Comparison of ENCODE assay signal across 16 cellular contexts in genomic region chr11:75103380-75104026, GRCh38. TPM values are rescaled to one million over a fixed set of nuclear protein-coding genes. Genes with fewer than 3 reads are reported as not detected.
A peak's percentile ranks its signal among the peaks of the same experiment; 100 is the strongest.
DNase-seq lines count a peak whose midpoint lies in the region; ATAC-seq, FAIRE-seq and TF ChIP-seq lines count a peak whose summit lies in the region.
"Had no signal": no experiment of that assay in that cellular context is flagged by ENCODE, and none has a peak within 500 bp of the region (broad histone marks: within the 10 kb centered on the region; RNA-seq: fewer than 3 reads in every experiment).

No MANE protein-coding gene starts in this region.

- no peak for TF ChIP-seq CTCF in heart left ventricle (IDR thresholded peaks at IDR 0.05)
- no peak for TF ChIP-seq CTCF in Panc1 (IDR thresholded peaks at IDR 0.05)
- TF ChIP-seq CTCF in endothelial cell of umbilical vein (IDR thresholded peaks at IDR 0.05; ENCODE audit: extremely low read depth in 1 of 2, insufficient read depth in 1 of 2, low read depth in 1 of 2, low read length in 2 of 2), result no peak
- TF ChIP-seq CTCF in type B pancreatic cell (conservative IDR thresholded peaks at IDR 0.05), result no peak

- no peaks in the 10 kb centered on the region for H3K9me3 Mint-ChIP-seq in type B pancreatic cell

- H3K36me3 Mint-ChIP-seq in type B pancreatic cell, result no peaks in the 10 kb centered on the region
- H3K36me3 Mint-ChIP-seq: CD4-positive, CD25-positive, alpha-beta regulatory T cell had no signal

- no peak overlapping the region for H3K4me2 ChIP-seq in endothelial cell of umbilical vein (ENCODE audit: insufficient read depth, low read length)

- dilution Hi-C loops in endothelial cell of umbilical vein (cut with MboI; ENCODE audit: extremely low pct_ligation_motif_present, low sequenced_read_pairs), result no loop called here

- no peaks in the 10 kb centered on the region for H3K9me1 ChIP-seq in endothelial cell of umbilical vein (replicated peaks; ENCODE audit: control insufficient read depth, extremely low read depth, insufficient read depth, low read length)

- peak; percentile 18 for FAIRE-seq in endothelial cell of umbilical vein (lab: Jason Lieb, UNC)

- intact Hi-C loops in right cardiac atrium (cut with DNase I), result no loop called here
- intact Hi-C loops in heart left ventricle (cut with DNase I), result no loop called here
- intact Hi-C loops in Panc1 (cut with micrococcal nuclease; ENCODE audit: unreplicated experiment), result no loop called here
- intact Hi-C loops in endothelial cell of umbilical vein (cut with micrococcal nuclease), result no loop called here

- CTCF ChIA-PET in Panc1 (lab: Charles Lee), result interaction anchor here (0.7 kb wide), 1 partner anchor 99 kb away, joined by 3 read pairs; no protein-coding TSS in a partner anchor
- CTCF ChIA-PET in endothelial cell of umbilical vein (lab: Charles Lee), result interaction anchor here (0.8 to 1.7 kb wide), 6 partner anchors 9 to 127 kb away, joined by 3 to 5 read pairs (median 4); no protein-coding TSS in a partner anchor

- H3K4me1 ChIP-seq in right cardiac atrium (ENCODE audit: control insufficient read depth, insufficient read depth, low read length), result no peaks in the 10 kb centered on the region
- no peaks in the 10 kb centered on the region for H3K4me1 ChIP-seq in heart left ventricle
- H3K4me1 ChIP-seq in Panc1 (ENCODE audit: control insufficient read depth, insufficient read depth, low read length), result no peaks in the 10 kb centered on the region
- H3K4me1 ChIP-seq in endothelial cell of umbilical vein (ENCODE audit: control insufficient read depth, extremely low read depth, insufficient read depth, low read length), result peaks cover 2% of the 10 kb centered on the region
- H3K4me1 ChIP-seq: parathyroid adenoma had no signal

- H3K4me1 Mint-ChIP-seq in type B pancreatic cell (ENCODE audit: unreplicated experiment), result no peaks in the 10 kb centered on the region

- ATAC-seq in right cardiac atrium, result no peak
- no peak for ATAC-seq in heart left ventricle
- ATAC-seq in Panc1, result peak; percentile 49; the same call in 1 of the 2 replicates
- no peak for ATAC-seq in HG02763 (IDR thresholded peaks at IDR 0.05; ENCODE audit: unreplicated experiment)
- ATAC-seq: left colon had no signal

- no peaks in the 10 kb centered on the region for H3K79me2 ChIP-seq in endothelial cell of umbilical vein (ENCODE audit: control insufficient read depth, insufficient read depth, low read length)
- H3K79me2 ChIP-seq: parathyroid adenoma had no signal

- DNase-seq in right cardiac atrium (no peak), heart left ventricle (no peak), Panc1 (ENCODE audit: low read depth, low spot score) (no peak), endothelial cell of umbilical vein (ENCODE audit: low read depth, low spot score) (no peak), superior temporal gyrus (ENCODE audit: extremely low spot score) (peak; percentile 17), type B pancreatic cell (ENCODE audit: extremely low spot score, unreplicated experiment) (no peak), NCI-H2227 treated with DMSO at 0.1 percent for 48 hours (lab: John Stamatoyannopoulos, UW) (no peak)
- DNase-seq: GOT3, left colon, NCI-H1417 had no signal

- POLR2A ChIA-PET in Panc1 (lab: Charles Lee), result interaction anchor here (0.6 kb wide), 1 partner anchor 1935 kb away, joined by 3 read pairs; no protein-coding TSS in a partner anchor
- POLR2A ChIA-PET in endothelial cell of umbilical vein (lab: Charles Lee), result no interaction called here

- TF ChIP-seq POLR2A in heart left ventricle (IDR thresholded peaks at IDR 0.05) (no peak), endothelial cell of umbilical vein (IDR thresholded peaks at IDR 0.05; ENCODE audit: low read depth, low read length) (no peak)

- H3K27ac ChIP-seq in right cardiac atrium (ENCODE audit: low read length), result peak overlapping the region; percentile 37
- H3K27ac ChIP-seq in heart left ventricle, result no peak overlapping the region
- no peak overlapping the region for H3K27ac ChIP-seq in Panc1 (ENCODE audit: low read length)
- H3K27ac ChIP-seq in endothelial cell of umbilical vein (ENCODE audit: insufficient read depth, low read depth, low read length), result no peak overlapping the region
- H3K27ac ChIP-seq: epithelial cell of prostate, parathyroid adenoma, VCaP had no signal

- H3K9me3 ChIP-seq in right cardiac atrium (ENCODE audit: control insufficient read depth, low read length) (no peaks in the 10 kb centered on the region), heart left ventricle (peaks cover 0 to 4% (median 0%) of the 10 kb centered on the region in 12 donors), Panc1 (ENCODE audit: control insufficient read depth, insufficient read depth, low read depth, low read length) (no peaks in the 10 kb centered on the region), endothelial cell of umbilical vein (replicated peaks; ENCODE audit: control insufficient read depth, insufficient read depth, low read length) (no peaks in the 10 kb centered on the region)

- in situ Hi-C loops in Panc1 (cut with HindIII; ENCODE audit: low pct_unique_long_range_greater_than_20kb, low sequenced_read_pairs), result loop anchor here (25.0 kb wide), 2 partner anchors 91 to 109 kb away; no protein-coding TSS in a partner anchor

- H3K27me3 ChIP-seq in right cardiac atrium (ENCODE audit: control insufficient read depth, insufficient read depth) (no peaks in the 10 kb centered on the region), heart left ventricle (peaks cover 0 to 11% (median 0%) of the 10 kb centered on the region in 9 donors), Panc1 (ENCODE audit: control insufficient read depth, insufficient read depth, low read length) (peaks cover 2% of the 10 kb centered on the region), endothelial cell of umbilical vein (ENCODE audit: control insufficient read depth in 2 of 2, insufficient read depth in 2 of 2, low read length in 2 of 2) (peaks cover 0 to 2% of the 10 kb centered on the region in 2 experiments)

- H3K27me3 Mint-ChIP-seq in type B pancreatic cell, result peaks cover 11% of the 10 kb centered on the region

- H4K20me1 ChIP-seq in endothelial cell of umbilical vein (replicated peaks; ENCODE audit: control insufficient read depth, extremely low read depth, insufficient read depth, low read length), result no peaks in the 10 kb centered on the region

- WGBS in right cardiac atrium, result 68% methylated on average over 5 of the region's 5 CpGs
- WGBS in heart left ventricle, 4 donors, result 65 to 72% (median 71%) methylated on average over 5 of the region's 5 CpGs

- H3K27ac Mint-ChIP-seq in type B pancreatic cell, result no peak overlapping the region
- H3K27ac Mint-ChIP-seq: CD4-positive, CD25-positive, alpha-beta regulatory T cell had no signal

- H2AFZ ChIP-seq in endothelial cell of umbilical vein (ENCODE audit: low read depth, low read length), result no peak overlapping the region
- H2AFZ ChIP-seq: parathyroid adenoma had no signal

- no TSS peak for BruUV-seq in Panc1 (replicated peaks; lab: Mats Ljungman, UMichigan)
- no TSS peak for BruUV-seq in endothelial cell of umbilical vein (replicated peaks; lab: Mats Ljungman, UMichigan)

- no peak overlapping the region for H3K4me3 Mint-ChIP-seq in type B pancreatic cell
- H3K4me3 Mint-ChIP-seq: CD4-positive, CD25-positive, alpha-beta regulatory T cell had no signal

- H3K36me3 ChIP-seq in heart left ventricle, result no peaks in the 10 kb centered on the region
- no peaks in the 10 kb centered on the region for H3K36me3 ChIP-seq in Panc1 (ENCODE audit: control insufficient read depth, insufficient read depth, low read length)
- no peaks in the 10 kb centered on the region for H3K36me3 ChIP-seq in endothelial cell of umbilical vein (ENCODE audit: control insufficient read depth in 2 of 2, extremely low read depth in 1 of 2, insufficient read depth in 2 of 2, low read length in 2 of 2)

- H3K4me3 ChIP-seq in right cardiac atrium (ENCODE audit: low read length) (no peak overlapping the region), heart left ventricle (no peak overlapping the region), Panc1 (ENCODE audit: low read depth in 2 of 2, low read length in 2 of 2) (no peak overlapping the region), endothelial cell of umbilical vein (replicated peaks in 1 of 3; ENCODE audit: insufficient read depth in 1 of 3, low read depth in 1 of 3, low read length in 3 of 3) (no peak overlapping the region)

- no peak overlapping the region for H3K9ac ChIP-seq in endothelial cell of umbilical vein (replicated peaks; ENCODE audit: extremely low read depth, insufficient read depth, low read length)
- H3K9ac ChIP-seq: parathyroid adenoma had no signal

RNA-seq across cellular contexts. Expression of gene OR2AT4, which starts 6.8 kb away (rescaled TPM):
- total RNA-seq in right cardiac atrium (not detected), heart left ventricle (not detected), Panc1 (2021; ENCODE audit: unreplicated experiment) (not detected), endothelial cell of umbilical vein (not detected in 2 replicates), type B pancreatic cell (ENCODE audit: low replicate concordance) (not detected in 2 replicates)
- polyA plus RNA-seq in right cardiac atrium (not detected), heart left ventricle (not detected), endothelial cell of umbilical vein (not detected in 2 replicates)
- polyA plus RNA-seq in Panc1 (2012; ENCODE audit: insufficient read length), result not detected
- polyA plus RNA-seq in endothelial cell of umbilical vein (2011; cell fraction: cytosol; rRNA removed), result not detected in 2 replicates
- not detected in 2 replicates for polyA plus RNA-seq in endothelial cell of umbilical vein (2011; cell fraction: nucleus; rRNA removed)
- not detected in 2 replicates for polyA plus RNA-seq in endothelial cell of umbilical vein (2012)
- 0.05 and 1.00 TPM in 2 replicates for polyA minus RNA-seq in endothelial cell of umbilical vein
- polyA minus RNA-seq in endothelial cell of umbilical vein (2011; cell fraction: cytosol; rRNA and poly(A)+ RNA removed), result not detected
- not detected in 2 replicates for polyA minus RNA-seq in endothelial cell of umbilical vein (2011; cell fraction: nucleus; rRNA and poly(A)+ RNA removed)
- total RNA-seq: CD4-positive, CD25-positive, alpha-beta regulatory T cell; left colon had no signal
- polyA plus RNA-seq: adipose tissue; CD4-positive, CD25-positive, alpha-beta regulatory T cell had no signal

RNA-seq across cellular contexts. Expression of gene SLCO2B1, which starts 47.4 kb away (rescaled TPM):
- total RNA-seq in right cardiac atrium (10 to 100 TPM; 23.0 to 40.7 (median 27.6) TPM), heart left ventricle (100 to 1,000 TPM in 1 of 9 donors, 10 to 100 TPM in 7, 1 to 10 TPM in 1; 8.1 to 167 (median 18.6) TPM), Panc1 (2021; ENCODE audit: unreplicated experiment) (0.77 TPM), endothelial cell of umbilical vein (not detected in 2 replicates), type B pancreatic cell (ENCODE audit: low replicate concordance) (5.6 and 23.5 TPM in 2 replicates)
- polyA plus RNA-seq in right cardiac atrium (5.1 TPM), heart left ventricle (1 to 10 TPM; 4.7 to 9.8 TPM), endothelial cell of umbilical vein (0.04 and 0.10 TPM in 2 replicates)
- 0.18 TPM for polyA plus RNA-seq in Panc1 (2012; ENCODE audit: insufficient read length)
- 0.03 and 0.04 TPM in 2 replicates for polyA plus RNA-seq in endothelial cell of umbilical vein (2011; cell fraction: cytosol; rRNA removed)
- polyA plus RNA-seq in endothelial cell of umbilical vein (2011; cell fraction: nucleus; rRNA removed), result not detected in 2 replicates
- polyA plus RNA-seq in endothelial cell of umbilical vein (2012), result 0.10 TPM in 1 of 2 replicates, not detected in the other
- polyA minus RNA-seq in endothelial cell of umbilical vein, result 0.42 and 0.75 TPM in 2 replicates
- polyA minus RNA-seq in endothelial cell of umbilical vein (2011; cell fraction: cytosol; rRNA and poly(A)+ RNA removed), result not detected
- polyA minus RNA-seq in endothelial cell of umbilical vein (2011; cell fraction: nucleus; rRNA and poly(A)+ RNA removed), result not detected in 2 replicates
- total RNA-seq: CD4-positive, CD25-positive, alpha-beta regulatory T cell had no signal
- polyA plus RNA-seq: CD4-positive, CD25-positive, alpha-beta regulatory T cell had no signal
